Comparison of ENCODE assay signal across 7 cellular contexts in genomic region chr20:63741676-63742380, GRCh38. TPM values are rescaled to one million over a fixed set of nuclear protein-coding genes. Genes with fewer than 3 reads are reported as not detected.
DNase-seq lines count a peak whose midpoint lies in the region; ATAC-seq, FAIRE-seq and TF ChIP-seq lines count a peak whose summit lies in the region.
"Had no signal": no experiment of that assay in that cellular context is flagged by ENCODE, and none has a peak within 500 bp of the region (broad histone marks: within the 10 kb centered on the region; RNA-seq: fewer than 3 reads in every experiment).

No MANE protein-coding gene starts in this region.

- H3K27me3 ChIP-seq in SJCRH30: no peaks in the 10 kb centered on the region

- ATAC-seq in A549 (no peak), left lobe of liver (no peak)

- no peak for FAIRE-seq in A549 (lab: Jason Lieb, UNC)

- peaks cover 7% of the 10 kb centered on the region for H3K36me3 ChIP-seq in SJCRH30

- H3K27ac ChIP-seq in A549 (peak overlapping the region; percentile 93 to 96), SJCRH30 (no peak overlapping the region; the same call in 1 of the 2 replicates)

- POLR2A ChIA-PET in A549 (lab: Yijun Ruan, JAX): interaction anchor here (0.5 to 1.6 kb wide), 10 partner anchors 8 to 239 kb away, joined by 3 to 16 read pairs (median 6); partner anchors contain the start of genes ARFRP1, DNAJC5, PPDPF and TPD52L2

- no peak for TF ChIP-seq RAD21 in A549 (conservative IDR thresholded peaks at IDR 0.05 in 1 of 2, IDR thresholded peaks at IDR 0.05 in 1 of 2)

- TF ChIP-seq CTCF in A549 (IDR thresholded peaks at IDR 0.05): no peak

- no peak for TF ChIP-seq EP300 in A549 (IDR thresholded peaks at IDR 0.05)

- H3K9me3 ChIP-seq in A549 (no peaks in the 10 kb centered on the region), SJCRH30 (replicated peaks) (no peaks in the 10 kb centered on the region)

- CTCF ChIA-PET in A549 (lab: Yijun Ruan, JAX): interaction anchor here (0.9 to 2.2 kb wide), 8 partner anchors 10 to 232 kb away, joined by 3 to 12 read pairs (median 4); no protein-coding TSS in a partner anchor

- no peak for DNase-seq in A549 (ENCODE audit: low read depth in 1 of 2, low spot score in 1 of 2)
- no peak for DNase-seq in SJCRH30
- DNase-seq in left lobe of liver (ENCODE audit: low spot score): peak; percentile 53
- DNase-seq in NCI-H1436 treated with DMSO at 0.1 percent for 48 hours (lab: John Stamatoyannopoulos, UW): no peak
- DNase-seq in stimulated activated CD4-positive, alpha-beta T cell treated with anti-CD3 and anti-CD28 coated beads, Interleukin-4, amount 100 ng/mL, for 24 hours: no peak
- DNase-seq in globus pallidus (ENCODE audit: low spot score): no peak
- DNase-seq: T-helper 9 cell had no signal

- H3K4me3 ChIP-seq in A549: peak overlapping the region; percentile 97
- H3K4me3 ChIP-seq in SJCRH30: peak overlapping the region; percentile 80

- 54% methylated on average over 8 of the region's 30 CpGs for WGBS in A549 (ENCODE audit: missing lambda C conversion rate)

- TF ChIP-seq POLR2A in A549 (IDR thresholded peaks at IDR 0.05; ENCODE audit: low read length): no peak

- H3K4me1 ChIP-seq in A549 (peaks cover 17% of the 10 kb centered on the region), SJCRH30 (peaks cover 6% of the 10 kb centered on the region)

- H3K4me2 ChIP-seq in A549: peak overlapping the region; percentile 98

TF ChIP-seq in A549, 52 proteins besides CTCF, POLR2A, EP300 and RAD21:
- TF ChIP-seq HOXB13 (CRISPR knock-in tag; IDR thresholded peaks at IDR 0.05; ENCODE audit: low read depth) (no peak), NPAS2 (CRISPR knock-in tag; IDR thresholded peaks at IDR 0.05; ENCODE audit: borderline replicate concordance) (no peak), NR3C1 (IDR thresholded peaks at IDR 0.05) (no peak), HOXA7 (CRISPR knock-in tag; IDR thresholded peaks at IDR 0.05) (no peak), MAFK (IDR thresholded peaks at IDR 0.05; ENCODE audit: partially characterized antibody) (no peak), FOSB (CRISPR knock-in tag; IDR thresholded peaks at IDR 0.05) (no peak), POLR2AphosphoS2 (conservative IDR thresholded peaks at IDR 0.05; ENCODE audit: low read length) (no peak), CHD4 (IDR thresholded peaks at IDR 0.05; ENCODE audit: borderline replicate concordance) (no peak), E2F6 (IDR thresholded peaks at IDR 0.05; ENCODE audit: borderline replicate concordance, low read depth) (no peak), JUNB (IDR thresholded peaks at IDR 0.05) (no peak), RARB (CRISPR knock-in tag; IDR thresholded peaks at IDR 0.05) (no peak), TP53 (CRISPR knock-in tag; IDR thresholded peaks at IDR 0.05) (no peak), CBX8 (IDR thresholded peaks at IDR 0.05) (no peak), REST (IDR thresholded peaks at IDR 0.05) (no peak), RFX5 (IDR thresholded peaks at IDR 0.05) (no peak), ATOH8 (CRISPR knock-in tag; IDR thresholded peaks at IDR 0.05; ENCODE audit: low read depth) (no peak)

RNA-seq across cellular contexts. Expression of gene SLC2A4RG, which starts 2.3 kb away (rescaled TPM):
- polyA plus RNA-seq in A549 (2011; rRNA removed) (22.5 and 28.1 TPM in 2 replicates), A549 (2017; fragmentation: RNase III; extraction: RNeasy Plus Mini Kit Qiagen cat#74134 plus additional on column Dnase treatment) (59.6 to 64.7 TPM (median 64.6 TPM) in 3 replicates)
- 75.6 and 107 TPM in 2 replicates for polyA plus RNA-seq in A549 (2012; cell fraction: cytosol; rRNA removed)
- polyA plus RNA-seq in A549 (2012; cell fraction: nucleus; rRNA removed): 267 and 298 TPM in 2 replicates
- polyA minus RNA-seq in A549 (2011; rRNA and poly(A)+ RNA removed): 5.8 and 14.9 TPM in 2 replicates
- 52.8 and 64.7 TPM in 2 replicates for total RNA-seq in SJCRH30 (2014; rRNA removed; shearing (Covaris generic))
- 195 TPM for total RNA-seq in left lobe of liver

RNA-seq across cellular contexts. Expression of gene LIME1, which starts 5.4 kb away (rescaled TPM):
- polyA plus RNA-seq in A549 (2011; rRNA removed): 2.5 and 2.8 TPM in 2 replicates
- 9.6 and 17.7 TPM in 2 replicates for polyA plus RNA-seq in A549 (2012; cell fraction: cytosol; rRNA removed)
- polyA plus RNA-seq in A549 (2012; cell fraction: nucleus; rRNA removed): 114 and 216 TPM in 2 replicates
- polyA plus RNA-seq in A549 (2017; fragmentation: RNase III; extraction: RNeasy Plus Mini Kit Qiagen cat#74134 plus additional on column Dnase treatment): 5.9 to 7.2 TPM (median 6.5 TPM) in 3 replicates
- 0.45 and 0.88 TPM in 2 replicates for polyA minus RNA-seq in A549 (2011; rRNA and poly(A)+ RNA removed)
- total RNA-seq in SJCRH30 (2014; rRNA removed; shearing (Covaris generic)): 4.5 and 10.0 TPM in 2 replicates
- total RNA-seq in left lobe of liver: 122 TPM

RNA-seq across cellular contexts. Expression of gene ZGPAT, which starts 34.0 kb away (rescaled TPM):
- 9.2 and 9.5 TPM in 2 replicates for polyA plus RNA-seq in A549 (2011; rRNA removed)
- 28.6 and 32.6 TPM in 2 replicates for polyA plus RNA-seq in A549 (2012; cell fraction: cytosol; rRNA removed)
- 98.7 and 141 TPM in 2 replicates for polyA plus RNA-seq in A549 (2012; cell fraction: nucleus; rRNA removed)
- polyA plus RNA-seq in A549 (2017; fragmentation: RNase III; extraction: RNeasy Plus Mini Kit Qiagen cat#74134 plus additional on column Dnase treatment): 22.6 to 25.6 TPM (median 23.9 TPM) in 3 replicates
- 8.8 and 10.6 TPM in 2 replicates for polyA minus RNA-seq in A549 (2011; rRNA and poly(A)+ RNA removed)
- 24.9 and 26.2 TPM in 2 replicates for total RNA-seq in SJCRH30 (2014; rRNA removed; shearing (Covaris generic))
- 64.1 TPM for total RNA-seq in left lobe of liver

RNA-seq across cellular contexts. Expression of gene ARFRP1, which starts 34.1 kb away (rescaled TPM):
- polyA plus RNA-seq in A549 (2011; rRNA removed): 14.1 and 25.1 TPM in 2 replicates
- polyA plus RNA-seq in A549 (2012; cell fraction: cytosol; rRNA removed): 50.5 and 52.7 TPM in 2 replicates
- polyA plus RNA-seq in A549 (2012; cell fraction: nucleus; rRNA removed): 81.2 and 97.2 TPM in 2 replicates
- polyA plus RNA-seq in A549 (2017; fragmentation: RNase III; extraction: RNeasy Plus Mini Kit Qiagen cat#74134 plus additional on column Dnase treatment): 29.7 to 33.2 TPM (median 31.1 TPM) in 3 replicates
- 14.8 TPM in 2 replicates for polyA minus RNA-seq in A549 (2011; rRNA and poly(A)+ RNA removed)
- 39.3 and 44.5 TPM in 2 replicates for total RNA-seq in SJCRH30 (2014; rRNA removed; shearing (Covaris generic))
- total RNA-seq in left lobe of liver: 23.6 TPM

RNA-seq across cellular contexts. Expression of gene TNFRSF6B, which starts 45.4 kb away (rescaled TPM):
- polyA plus RNA-seq in A549 (2011; rRNA removed): 0.20 and 0.22 TPM in 2 replicates
- polyA plus RNA-seq in A549 (2012; cell fraction: cytosol; rRNA removed): 2.3 and 4.3 TPM in 2 replicates
- polyA plus RNA-seq in A549 (2012; cell fraction: nucleus; rRNA removed): 16.7 and 55.0 TPM in 2 replicates
- 0.63 to 0.69 TPM (median 0.66 TPM) in 3 replicates for polyA plus RNA-seq in A549 (2017; fragmentation: RNase III; extraction: RNeasy Plus Mini Kit Qiagen cat#74134 plus additional on column Dnase treatment)
- not detected in 2 replicates for polyA minus RNA-seq in A549 (2011; rRNA and poly(A)+ RNA removed)
- total RNA-seq in SJCRH30 (2014; rRNA removed; shearing (Covaris generic)): 1.3 and 1.7 TPM in 2 replicates
- total RNA-seq in left lobe of liver: 0.40 TPM

Comparison
In these comparisons a context has a peak if more than half of its experiments do, and no peak if none do; other contexts are left out.
1. RNA of gene LIME1, which starts 5.4 kb away (total RNA-seq): 122 TPM in left lobe of liver (single experiment); 4.5 to 10.0 TPM in SJCRH30; every median in the first group is over 10 times any median in the second.